Comparison of ENCODE assay signal across 22 cellular contexts in the genomic region with DNA sequence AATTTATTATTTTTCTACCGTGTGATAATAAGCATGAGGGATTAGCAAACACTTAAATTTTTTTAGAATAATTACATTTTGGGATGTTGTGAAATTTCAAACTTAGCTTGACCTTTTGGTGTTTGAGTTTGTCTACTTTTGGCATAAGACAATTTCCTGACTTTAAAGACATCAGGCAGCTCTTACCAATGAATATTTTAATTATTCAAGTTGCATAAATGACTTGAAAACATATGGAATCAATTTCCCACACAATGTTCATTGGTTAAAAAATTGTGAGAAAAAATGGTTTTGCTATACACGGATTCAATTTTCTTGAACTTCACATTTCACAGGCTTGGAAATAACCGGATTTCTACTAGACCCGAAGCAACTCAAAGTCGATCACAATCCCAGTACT.
"Had no signal": no experiment of that assay in that cellular context is flagged by ENCODE, and none has a peak within 500 bp of the region (broad histone marks: within the 10 kb centered on the region; RNA-seq: fewer than 3 reads in every experiment).

No MANE protein-coding gene starts in this region.

- H3K27me3 ChIP-seq: ascending aorta, body of pancreas had no signal

- H3K27ac ChIP-seq: ascending aorta, body of pancreas had no signal

- H3K4me1 Mint-ChIP-seq: activated CD4-positive, alpha-beta T cell treated with anti-CD3 and anti-CD28 coated beads, Interleukin-2, amount 10 ng/mL, durations not matched to agents 24 days and 14 days; activated naive CD4-positive, alpha-beta T cell treated with anti-CD3 and anti-CD28 coated beads, Interleukin-2, amount 50 U/mL, for 24 hours; central memory CD8-positive, alpha-beta T cell had no signal

- H3K36me3 Mint-ChIP-seq: activated CD8-positive, alpha-beta memory T cell treated with anti-CD3 and anti-CD28 coated beads, Interleukin-2, amount 10 ng/mL, durations not matched to agents 7 days and 5 days; activated naive CD4-positive, alpha-beta T cell treated with anti-CD3 and anti-CD28 coated beads, Interleukin-2, amount 50 U/mL, for 24 hours; WTC11 had no signal

- H3K4me3 Mint-ChIP-seq: activated CD4-positive, alpha-beta T cell treated with anti-CD3 and anti-CD28 coated beads, Interleukin-2, amount 10 ng/mL, durations not matched to agents 24 days and 14 days; activated CD8-positive, alpha-beta memory T cell treated with anti-CD3 and anti-CD28 coated beads, Interleukin-2, amount 10 ng/mL, durations not matched to agents 7 days and 5 days; activated naive CD4-positive, alpha-beta T cell treated with anti-CD3 and anti-CD28 coated beads, Interleukin-2, amount 50 U/mL, for 24 hours; activated T-cell treated with anti-CD3 and anti-CD28 coated beads, Interleukin-2, amount 50 U/mL, for 24 hours; activated T-helper 1 cell treated with anti-CD3 and anti-CD28 coated beads, Interleukin-12 subunit alpha, Interleukin-12 subunit beta, Interleukin-2, Interleukin-4 antibody, amounts not matched to agents 30 ng/mL and 10 ng/mL and 1 ng/mL, durations not matched to agents 14 hours and 24 hours and 36 hours; central memory CD8-positive, alpha-beta T cell; T-helper 17 cell; WTC11 had no signal

- ATAC-seq: activated CD8-positive, alpha-beta memory T cell treated with anti-CD3 and anti-CD28 coated beads, Interleukin-2, amount 10 ng/mL, durations not matched to agents 7 days and 5 days; body of pancreas; T-helper 17 cell; WTC11 had no signal

- H3K4me3 ChIP-seq: ascending aorta, body of pancreas had no signal

- H3K9me3 ChIP-seq: ascending aorta, body of pancreas had no signal

- H3K27me3 Mint-ChIP-seq: activated CD4-positive, alpha-beta T cell treated with anti-CD3 and anti-CD28 coated beads, Interleukin-2, amount 10 ng/mL, durations not matched to agents 24 days and 14 days; activated CD8-positive, alpha-beta memory T cell treated with anti-CD3 and anti-CD28 coated beads, Interleukin-2, amount 10 ng/mL, durations not matched to agents 7 days and 5 days; activated naive CD4-positive, alpha-beta T cell treated with anti-CD3 and anti-CD28 coated beads, Interleukin-2, amount 50 U/mL, for 24 hours; activated T-cell treated with anti-CD3 and anti-CD28 coated beads, Interleukin-2, amount 50 U/mL, for 24 hours; central memory CD8-positive, alpha-beta T cell had no signal

- DNase-seq: activated CD4-positive, alpha-beta T cell treated with anti-CD3 and anti-CD28 coated beads for 1 hour; activated CD4-positive, alpha-beta T cell treated with anti-CD3 and anti-CD28 coated beads, Interleukin-2, amount 10 ng/mL, durations not matched to agents 24 days and 14 days; activated CD4-positive, alpha-beta T cell treated with anti-CD3 and anti-CD28 coated beads, Interleukin-2, amount 50 U/mL, for 48 hours; activated CD8-positive, alpha-beta memory T cell treated with anti-CD3 and anti-CD28 coated beads, Interleukin-2, amount 10 ng/mL, durations not matched to agents 7 days and 5 days; activated effector memory CD4-positive, alpha-beta T cell treated with Interleukin-2 at 50 U/mL for 16 hours; activated naive CD4-positive, alpha-beta T cell; activated T-cell treated with anti-CD3 and anti-CD28 coated beads, Interleukin-2, amount 50 U/mL, for 24 hours; amniotic stem cell; body of pancreas; NCI-H1105 treated with DMSO at 0.1 percent for 48 hours; NCI-H1436 treated with DMSO at 0.1 percent for 48 hours; NCI-H187; NCI-H2081; NCI-H524; SHP77 treated with DMSO at 0.1 percent for 48 hours; T-helper 17 cell; T-helper 9 cell had no signal

- H3K36me3 ChIP-seq: ascending aorta had no signal

- H3K9me3 Mint-ChIP-seq: activated CD4-positive, alpha-beta T cell treated with anti-CD3 and anti-CD28 coated beads, Interleukin-2, amount 10 ng/mL, durations not matched to agents 24 days and 14 days; activated naive CD4-positive, alpha-beta T cell treated with anti-CD3 and anti-CD28 coated beads, Interleukin-2, amount 50 U/mL, for 24 hours; activated T-helper 1 cell treated with anti-CD3 and anti-CD28 coated beads, Interleukin-12 subunit alpha, Interleukin-12 subunit beta, Interleukin-2, Interleukin-4 antibody, amounts not matched to agents 30 ng/mL and 10 ng/mL and 1 ng/mL, durations not matched to agents 14 hours and 24 hours and 36 hours; central memory CD8-positive, alpha-beta T cell had no signal

- H3K4me1 ChIP-seq: ascending aorta had no signal

- H3K27ac Mint-ChIP-seq: activated CD4-positive, alpha-beta T cell treated with anti-CD3 and anti-CD28 coated beads, Interleukin-2, amount 10 ng/mL, durations not matched to agents 24 days and 14 days; activated CD8-positive, alpha-beta memory T cell treated with anti-CD3 and anti-CD28 coated beads, Interleukin-2, amount 10 ng/mL, durations not matched to agents 7 days and 5 days; activated T-cell treated with anti-CD3 and anti-CD28 coated beads, Interleukin-2, amount 50 U/mL, for 24 hours; activated T-helper 1 cell treated with anti-CD3 and anti-CD28 coated beads, Interleukin-12 subunit alpha, Interleukin-12 subunit beta, Interleukin-2, Interleukin-4 antibody, amounts not matched to agents 30 ng/mL and 10 ng/mL and 1 ng/mL, durations not matched to agents 14 hours and 24 hours and 36 hours; T-helper 17 cell; WTC11 had no signal
